Comparison of ENCODE assay signal across 26 cellular contexts in the genomic region with DNA sequence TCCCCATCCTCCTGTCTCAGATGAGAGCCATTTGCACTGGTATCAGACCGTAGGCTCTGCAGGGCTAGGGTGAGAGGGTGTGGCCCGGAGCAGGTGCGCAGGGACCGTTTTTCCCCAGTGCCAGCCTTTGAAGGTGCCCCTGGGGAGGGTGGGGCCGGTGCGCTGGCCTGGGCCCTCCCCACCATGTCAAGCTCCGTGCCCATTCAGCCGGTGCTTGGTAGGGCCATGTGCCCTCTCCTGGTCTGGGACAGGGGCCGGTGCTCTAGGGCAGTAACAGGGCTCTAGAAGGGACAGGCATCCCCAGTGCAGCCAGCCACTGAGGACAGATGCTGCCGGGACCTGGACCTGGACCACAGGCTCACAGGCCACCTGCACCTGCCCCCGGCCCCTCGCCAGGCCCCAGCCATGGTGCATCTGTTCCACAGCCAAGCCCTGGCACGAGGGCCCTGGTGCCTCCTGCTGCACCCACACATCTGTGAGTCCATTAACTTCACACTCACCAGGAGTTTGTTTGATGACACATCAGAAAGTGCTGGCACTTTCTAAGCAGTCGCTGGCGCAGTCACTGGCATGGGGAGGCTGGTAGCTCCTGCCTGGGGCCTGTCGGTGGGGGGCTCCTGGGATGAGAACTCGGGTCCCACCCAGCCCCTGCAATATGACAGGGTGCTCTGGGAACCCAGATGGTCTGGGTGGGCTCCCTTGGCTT. TPM values are rescaled to one million over a fixed set of nuclear protein-coding genes. Genes with fewer than 3 reads are reported as not detected.
A peak's percentile ranks its signal among the peaks of the same experiment; 100 is the strongest.
DNase-seq lines count a peak whose midpoint lies in the region; FAIRE-seq and TF ChIP-seq lines count a peak whose summit lies in the region.
"Had no signal": no experiment of that assay in that cellular context is flagged by ENCODE, and none has a peak within 500 bp of the region (broad histone marks: within the 10 kb centered on the region; RNA-seq: fewer than 3 reads in every experiment).

No MANE protein-coding gene starts in this region.

- no peak overlapping the region for H4K91ac ChIP-seq in H1 (replicated peaks; ENCODE audit: insufficient read length, low read length)

- TF ChIP-seq EP300 in H1 (IDR thresholded peaks at IDR 0.05; ENCODE audit: borderline replicate concordance in 1 of 2, low read depth in 2 of 2, low read length in 2 of 2), result no peak

- TF ChIP-seq RAD21 in H1 (IDR thresholded peaks at IDR 0.05 in 1 of 2, conservative IDR thresholded peaks at IDR 0.05 in 1 of 2; ENCODE audit: low read depth in 2 of 2, low read length in 2 of 2), result no peak

- no peak overlapping the region for H3K4me3 ChIP-seq in MG63
- H3K4me3 ChIP-seq in H1 (ENCODE audit: extremely low read depth in 1 of 4, insufficient read depth in 2 of 4, low read depth in 3 of 4, low read length in 4 of 4), result no peak overlapping the region
- H3K4me3 ChIP-seq: ovary, skin epidermis, upper lobe of left lung had no signal

- peaks cover 0 to 2% of the 10 kb centered on the region in 2 experiments for H4K20me1 ChIP-seq in H1 (replicated peaks in 1 of 2; ENCODE audit: control insufficient read depth in 1 of 2, insufficient read depth in 2 of 2, low read length in 2 of 2)

- H2BK20ac ChIP-seq in H1 (ENCODE audit: low read length), result no peak overlapping the region

- no peaks in the 10 kb centered on the region for H3K79me1 ChIP-seq in H1 (ENCODE audit: low read depth, low read length)

- no peaks in the 10 kb centered on the region for H3K4me1 ChIP-seq in H1 (replicated peaks in 1 of 4; ENCODE audit: control insufficient read depth in 3 of 4, insufficient read depth in 4 of 4, low read length in 3 of 4)
- H3K4me1 ChIP-seq: upper lobe of left lung had no signal

- H3K23me2 ChIP-seq in H1 (ENCODE audit: low read depth, low read length), result no peaks in the 10 kb centered on the region

- no peaks in the 10 kb centered on the region for H3K9me3 ChIP-seq in MG63
- H3K9me3 ChIP-seq in H1 (ENCODE audit: insufficient read depth in 2 of 2, low read depth in 1 of 2, low read length in 1 of 2), result no peaks in the 10 kb centered on the region
- H3K9me3 ChIP-seq: ovary, upper lobe of left lung had no signal

- H3K79me2 ChIP-seq in H1 (ENCODE audit: control insufficient read depth in 1 of 2, insufficient read depth in 2 of 2, low read length in 2 of 2), result no peaks in the 10 kb centered on the region

- H2BK12ac ChIP-seq in H1 (ENCODE audit: low read depth, low read length), result no peak overlapping the region

- no peak overlapping the region for H3K4me2 ChIP-seq in H1 (ENCODE audit: insufficient read depth in 1 of 2, low read depth in 2 of 2, low read length in 2 of 2)

- POLR2A ChIA-PET in H1 (lab: Charles Lee; ENCODE audit: partially characterized antibody), result interaction anchor here (0.9 kb wide), 1 partner anchor 16 kb away, joined by 3 read pairs; no protein-coding TSS in a partner anchor

- no peak overlapping the region for H4K5ac ChIP-seq in H1 (ENCODE audit: insufficient read length, low read depth, low read length)

- H2AK5ac ChIP-seq in H1 (ENCODE audit: low read depth, low read length), result no peak overlapping the region

- FAIRE-seq in H1 (lab: Jason Lieb, UNC), result no peak
- FAIRE-seq: endothelial cell of umbilical vein, GM12892 had no signal

- TF ChIP-seq CTCF in H1 (IDR thresholded peaks at IDR 0.05; ENCODE audit: control extremely low read depth in 1 of 3, insufficient read depth in 1 of 3, low read depth in 1 of 3, low read length in 3 of 3), result no peak

- WGBS in H1 (ENCODE audit: extremely low coverage in 1 of 2, insufficient coverage in 1 of 2, insufficient read length in 1 of 2, insufficient replicate concordance in 2 of 2, low coverage in 1 of 2, low lambda C conversion rate in 2 of 2, missing lambda C conversion rate in 1 of 2), 2 experiments, result 91% methylated on average over 17 of the region's 17 CpGs; no CpG with 5 or more reads in 1 of the 2 experiments

- no peak overlapping the region for H2BK120ac ChIP-seq in H1 (replicated peaks; ENCODE audit: low read depth, low read length)

- H3K56ac ChIP-seq in H1 (replicated peaks; ENCODE audit: insufficient read length, low read depth, low read length), result no peak overlapping the region

- H3K36me3 ChIP-seq in MG63 (no peaks in the 10 kb centered on the region), H1 (ENCODE audit: control insufficient read depth in 2 of 4, insufficient read depth in 4 of 4, low read length in 3 of 4) (no peaks in the 10 kb centered on the region)
- H3K36me3 ChIP-seq: ovary, upper lobe of left lung had no signal

- no peak overlapping the region for H3K14ac ChIP-seq in H1 (ENCODE audit: insufficient read length)

- H2AFZ ChIP-seq in H1 (ENCODE audit: low read length), result no peak overlapping the region

- no peak overlapping the region for H3K18ac ChIP-seq in H1 (ENCODE audit: extremely low read depth, low read length)

- no peak overlapping the region for H3K4ac ChIP-seq in H1 (replicated peaks; ENCODE audit: insufficient read length, low read depth, low read length)

- no peak for TF ChIP-seq POLR2A in H1 (IDR thresholded peaks at IDR 0.05; ENCODE audit: control extremely low read depth in 1 of 2, low read depth in 2 of 2, low read length in 2 of 2)

- no peak overlapping the region for H3K23ac ChIP-seq in H1 (ENCODE audit: insufficient read length)

- CTCF ChIA-PET in H1 (lab: Charles Lee; ENCODE audit: partially characterized antibody), result interaction anchor here (0.7 to 2.4 kb wide), 6 partner anchors 8 to 200 kb away, joined by 3 to 15 read pairs (median 6); no protein-coding TSS in a partner anchor

- no peak overlapping the region; the same call in 1 of the 2 replicates for H2BK5ac ChIP-seq in H1 (ENCODE audit: low read depth, low read length)

- H3K27me3 ChIP-seq in MG63 (no peaks in the 10 kb centered on the region), H1 (replicated peaks in 1 of 4; ENCODE audit: control insufficient read depth in 3 of 4, extremely low read depth in 1 of 4, insufficient read depth in 3 of 4, low read length in 3 of 4) (no peaks in the 10 kb centered on the region)
- H3K27me3 ChIP-seq: ovary had no signal

- no peak overlapping the region for H3K27ac ChIP-seq in H1 (ENCODE audit: low read depth, low read length)
- H3K27ac ChIP-seq: ovary, skin epidermis, upper lobe of left lung had no signal

- DNase-seq in DMS153 (lab: John Stamatoyannopoulos, UW) (peak; percentile 14), DMS153 treated with DMSO at 0.1 percent for 48 hours (lab: John Stamatoyannopoulos, UW; ENCODE audit: unreplicated experiment) (no peak), MG63 (peak; percentile 67), H1 (ENCODE audit: low read depth in 1 of 2, low spot score in 2 of 2) (no peak), renal cortical epithelial cell (ENCODE audit: low read depth) (peak; percentile 28), GM03348 (ENCODE audit: low spot score) (no peak), SW480 (ENCODE audit: low spot score) (no peak)
- DNase-seq in effector CD4-positive, alpha-beta T cell, result no peak
- DNase-seq: 8988T; activated CD4-positive, alpha-beta memory T cell treated with anti-CD3 and anti-CD28 coated beads, Interleukin-2, amount 10 ng/mL, durations not matched to agents 7 days and 5 days; activated CD8-positive, alpha-beta memory T cell treated with anti-CD3 and anti-CD28 coated beads, Interleukin-2, amount 50 U/mL, for 4 hours; activated naive CD4-positive, alpha-beta T cell treated with anti-CD3 and anti-CD28 coated beads for 36 hours; CD4-positive, alpha-beta T cell; hippocampal formation; left cardiac atrium; NCI-H1694; ovary; stimulated activated naive CD4-positive, alpha-beta T cell had no signal

- H4K8ac ChIP-seq in H1 (ENCODE audit: extremely low read depth, insufficient read depth, low read length), result peak overlapping the region; percentile 51

- H3K9ac ChIP-seq in H1 (replicated peaks in 1 of 4; ENCODE audit: extremely low read depth in 1 of 4, low read depth in 3 of 4, low read length in 3 of 4), result no peak overlapping the region

- 0 out of 2 replicates have a peak overlapping the region, but pooled peaks have one; percentile 8 for H2BK15ac ChIP-seq in H1 (ENCODE audit: low read length)

TF ChIP-seq in H1, 55 proteins besides CTCF, POLR2A, EP300 and RAD21 (continues in another document):
- TF ChIP-seq BACH1 (IDR thresholded peaks at IDR 0.05; ENCODE audit: low read length) (no peak), EZH2 (IDR thresholded peaks at IDR 0.05; ENCODE audit: low read depth, low read length, severe bottlenecking) (no peak), PHF8 (conservative IDR thresholded peaks at IDR 0.05; ENCODE audit: low read depth, low read length) (no peak), KDM4A (IDR thresholded peaks at IDR 0.05; ENCODE audit: low read depth, low read length, severe bottlenecking) (no peak), RBBP5 (IDR thresholded peaks at IDR 0.05; ENCODE audit: borderline replicate concordance, low read depth, low read length) (no peak), CHD1 (IDR thresholded peaks at IDR 0.05; ENCODE audit: low read depth, low read length) (no peak)

RNA-seq across cellular contexts. Expression of a gene that starts 5.0 kb away (rescaled TPM):
- total RNA-seq in MG63 (2014; rRNA removed; shearing (Covaris generic); ENCODE audit: low replicate concordance), result not detected in 2 replicates
- total RNA-seq in H1 (2021; fragmentation: NEBNext Ultra II Directional; extraction: Animal tissue kit (Norgen Biotek cat#: 25700)), result not detected in 2 replicates
- polyA plus RNA-seq in H1 (2011; rRNA removed), result not detected in 2 replicates
- polyA plus RNA-seq in H1 (2011; cell fraction: cytosol; rRNA removed), result not detected
- polyA plus RNA-seq in H1 (2011; cell fraction: nucleus; rRNA removed), result not detected
- polyA plus RNA-seq in H1 (2012, experiment 1 of 2), result 0.11 to 0.28 TPM in 2 of 4 replicates, not detected in the others
- 0.73 TPM for polyA plus RNA-seq in H1 (2012, experiment 2 of 2)
- polyA plus RNA-seq in H1 (2013, experiment 1 of 2), result not detected
- not detected for polyA plus RNA-seq in H1 (2013, experiment 2 of 2)
- not detected in 2 replicates for polyA minus RNA-seq in H1 (2011; rRNA and poly(A)+ RNA removed)
- polyA minus RNA-seq in H1 (2011; cell fraction: cytosol; rRNA and poly(A)+ RNA removed), result not detected
- polyA minus RNA-seq in H1 (2011; cell fraction: nucleus; rRNA and poly(A)+ RNA removed), result not detected
- not detected in 2 replicates for total RNA-seq in renal cortical epithelial cell
- total RNA-seq: activated CD4-positive, alpha-beta memory T cell treated with anti-CD3 and anti-CD28 coated beads, Interleukin-2, amount 10 ng/mL, durations not matched to agents 7 days and 5 days; activated naive CD4-positive, alpha-beta T cell treated with anti-CD3 and anti-CD28 coated beads for 36 hours; CD4-positive, alpha-beta T cell; chondrocyte; endothelial cell of umbilical vein; left cardiac atrium; LHCN-M2; lung microvascular endothelial cell; mucosa of gallbladder; ovary; upper lobe of left lung had no signal
- polyA plus RNA-seq: endothelial cell of umbilical vein, ovary had no signal

RNA-seq across cellular contexts. Expression of a gene that starts 37.4 kb away (rescaled TPM):
- not detected in 2 replicates for total RNA-seq in MG63 (2014; rRNA removed; shearing (Covaris generic); ENCODE audit: low replicate concordance)
- total RNA-seq in H1 (2021; fragmentation: NEBNext Ultra II Directional; extraction: Animal tissue kit (Norgen Biotek cat#: 25700)), result 5.3 and 6.1 TPM in 2 replicates
- polyA plus RNA-seq in H1 (2011; rRNA removed), result 8.8 and 13.2 TPM in 2 replicates
- 5.6 TPM for polyA plus RNA-seq in H1 (2011; cell fraction: cytosol; rRNA removed)
- polyA plus RNA-seq in H1 (2011; cell fraction: nucleus; rRNA removed), result 11.0 TPM
- polyA plus RNA-seq in H1 (2012, experiment 1 of 2), result 3.9 to 10.9 TPM (median 7.8 TPM) in 4 replicates
- 5.2 TPM for polyA plus RNA-seq in H1 (2012, experiment 2 of 2)
- 11.6 TPM for polyA plus RNA-seq in H1 (2013, experiment 1 of 2)
- polyA plus RNA-seq in H1 (2013, experiment 2 of 2), result 10.8 TPM
- polyA minus RNA-seq in H1 (2011; rRNA and poly(A)+ RNA removed), result 0.66 and 1.2 TPM in 2 replicates
- polyA minus RNA-seq in H1 (2011; cell fraction: cytosol; rRNA and poly(A)+ RNA removed), result 2.1 TPM
- 1.2 TPM for polyA minus RNA-seq in H1 (2011; cell fraction: nucleus; rRNA and poly(A)+ RNA removed)
- 0.52 and 7.9 TPM in 2 replicates for total RNA-seq in renal cortical epithelial cell
- total RNA-seq: activated CD4-positive, alpha-beta memory T cell treated with anti-CD3 and anti-CD28 coated beads, Interleukin-2, amount 10 ng/mL, durations not matched to agents 7 days and 5 days; activated naive CD4-positive, alpha-beta T cell treated with anti-CD3 and anti-CD28 coated beads for 36 hours; CD4-positive, alpha-beta T cell; endothelial cell of umbilical vein; lung microvascular endothelial cell had no signal

Comparison
In these comparisons a context has a peak if more than half of its experiments do, and no peak if none do; other contexts are left out.
1. DNase-seq: peak in DMS153 (single experiment), MG63 (single experiment) and renal cortical epithelial cell (single experiment); none in DMS153 treated with DMSO at 0.1 percent for 48 hours (single experiment), H1 (0 of 2), GM03348 (single experiment), effector CD4-positive, alpha-beta T cell (single experiment) and SW480 (single experiment).